Comparison of ENCODE assay signal across 8 cellular contexts in the genomic region with DNA sequence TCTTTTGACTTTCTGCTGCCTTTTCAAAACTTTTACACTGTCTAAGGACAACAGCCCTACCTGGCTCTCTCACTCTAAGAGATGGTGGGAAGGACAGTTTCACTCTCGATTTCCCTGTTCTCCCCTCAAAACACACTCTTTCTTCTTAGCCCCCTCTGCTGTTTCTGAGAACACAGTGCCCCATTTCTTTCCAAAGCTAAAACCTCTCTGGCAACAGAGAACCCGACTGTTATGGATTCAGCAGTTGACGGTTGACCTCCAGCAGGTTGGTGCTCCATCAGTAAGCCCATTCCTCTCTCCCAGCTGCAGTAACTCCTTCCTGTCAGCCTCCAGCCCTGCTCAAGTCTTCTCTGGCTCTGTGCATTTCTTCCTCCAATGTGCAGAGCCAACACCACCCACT.
DNase-seq lines count a peak whose midpoint lies in the region; ATAC-seq, FAIRE-seq and TF ChIP-seq lines count a peak whose summit lies in the region.

No MANE protein-coding gene starts in this region.

- no peak overlapping the region for H3K4ac ChIP-seq in H1 (replicated peaks; ENCODE audit: insufficient read length, low read depth, low read length)

- no peak overlapping the region for H3K18ac ChIP-seq in H1 (ENCODE audit: extremely low read depth, low read length)

- H2AK5ac ChIP-seq in H1 (ENCODE audit: low read depth, low read length): no peak overlapping the region

- no peak overlapping the region for H3K9ac ChIP-seq in H1 (replicated peaks in 1 of 4; ENCODE audit: extremely low read depth in 1 of 4, low read depth in 3 of 4, low read length in 3 of 4)

- CTCF ChIA-PET in H1 (lab: Charles Lee; ENCODE audit: partially characterized antibody): interaction anchor here (0.6 to 21.6 kb wide), 22 partner anchors 9 to 386 kb away, joined by 3 to 807 read pairs (median 6); a partner anchor contains a TSS

- H3K4me3 ChIP-seq in H1 (ENCODE audit: extremely low read depth in 1 of 4, insufficient read depth in 2 of 4, low read depth in 3 of 4, low read length in 4 of 4): no peak overlapping the region

- H3K4me2 ChIP-seq in H1 (ENCODE audit: insufficient read depth in 1 of 2, low read depth in 2 of 2, low read length in 2 of 2): no peak overlapping the region

- no peak overlapping the region for H4K8ac ChIP-seq in H1 (ENCODE audit: extremely low read depth, insufficient read depth, low read length)

- H3K36me3 Mint-ChIP-seq in mesothelial cell of epicardium (no peaks in the 10 kb centered on the region), glutamatergic neuron (ENCODE audit: unreplicated experiment) (no peaks in the 10 kb centered on the region)

- 38% methylated on average over 3 of the region's 3 CpGs; no CpG with 5 or more reads in 1 of the 2 experiments for WGBS in H1 (ENCODE audit: extremely low coverage in 1 of 2, insufficient coverage in 1 of 2, insufficient read length in 1 of 2, insufficient replicate concordance in 2 of 2, low coverage in 1 of 2, low lambda C conversion rate in 2 of 2, missing lambda C conversion rate in 1 of 2), 2 experiments

- H2BK120ac ChIP-seq in H1 (replicated peaks; ENCODE audit: low read depth, low read length): no peak overlapping the region

- H3K23me2 ChIP-seq in H1 (ENCODE audit: low read depth, low read length): no peaks in the 10 kb centered on the region

- H4K91ac ChIP-seq in H1 (replicated peaks; ENCODE audit: insufficient read length, low read length): no peak overlapping the region

- H3K27ac Mint-ChIP-seq in mesothelial cell of epicardium (peak overlapping the region; percentile 57), glutamatergic neuron (ENCODE audit: unreplicated experiment) (no peak overlapping the region)

- TF ChIP-seq CTCF in H1 (IDR thresholded peaks at IDR 0.05; ENCODE audit: control extremely low read depth in 1 of 3, insufficient read depth in 1 of 3, low read depth in 1 of 3, low read length in 3 of 3) (peak in 2 of 3 experiments; percentile 59 to 61; a peak in 3 of 4 replicates), mesothelial cell of epicardium (IDR thresholded peaks at IDR 0.05; ENCODE audit: unreplicated experiment) (peak; percentile 15), glutamatergic neuron (IDR thresholded peaks at IDR 0.05; ENCODE audit: partially characterized antibody, unreplicated experiment) (no peak)

- TF ChIP-seq POLR2A in H1 (IDR thresholded peaks at IDR 0.05; ENCODE audit: control extremely low read depth in 1 of 2, low read depth in 2 of 2, low read length in 2 of 2): no peak

- ATAC-seq in HG03469 (IDR thresholded peaks at IDR 0.05; ENCODE audit: unreplicated experiment): no peak

- H3K4me1 Mint-ChIP-seq in mesothelial cell of epicardium: peaks cover 71% of the 10 kb centered on the region
- H3K4me1 Mint-ChIP-seq in glutamatergic neuron (ENCODE audit: low read depth, unreplicated experiment): no peaks in the 10 kb centered on the region

- FAIRE-seq in H1 (lab: Jason Lieb, UNC): no peak

- no peak overlapping the region for H2BK5ac ChIP-seq in H1 (ENCODE audit: low read depth, low read length)

- no peak overlapping the region for H2BK15ac ChIP-seq in H1 (ENCODE audit: low read length)

- no peaks in the 10 kb centered on the region for H3K9me3 ChIP-seq in H1 (ENCODE audit: insufficient read depth in 2 of 2, low read depth in 1 of 2, low read length in 1 of 2)

- no peak overlapping the region for H3K23ac ChIP-seq in H1 (ENCODE audit: insufficient read length)

- in situ Hi-C loops in Caki2 (cut with HindIII; ENCODE audit: low pct_unique_long_range_greater_than_20kb, low sequenced_read_pairs): loop anchor here (10.0 kb wide), 1 partner anchor 85 kb away; no protein-coding TSS in a partner anchor

- TF ChIP-seq RAD21 in H1 (IDR thresholded peaks at IDR 0.05 in 1 of 2, conservative IDR thresholded peaks at IDR 0.05 in 1 of 2; ENCODE audit: low read depth in 2 of 2, low read length in 2 of 2): peak; percentile 57 to 75

- H2BK20ac ChIP-seq in H1 (ENCODE audit: low read length): peak overlapping the region; percentile 83

- H4K20me1 ChIP-seq in H1 (replicated peaks in 1 of 2; ENCODE audit: control insufficient read depth in 1 of 2, insufficient read depth in 2 of 2, low read length in 2 of 2): no peaks in the 10 kb centered on the region

- H3K27me3 ChIP-seq in H1 (replicated peaks in 1 of 4; ENCODE audit: control insufficient read depth in 3 of 4, extremely low read depth in 1 of 4, insufficient read depth in 3 of 4, low read length in 3 of 4): no peaks in the 10 kb centered on the region; a peak in 1 of 7 replicates

- H3K79me2 ChIP-seq in H1 (ENCODE audit: control insufficient read depth in 1 of 2, insufficient read depth in 2 of 2, low read length in 2 of 2): no peaks in the 10 kb centered on the region

- H3K4me3 Mint-ChIP-seq in mesothelial cell of epicardium (no peak overlapping the region), glutamatergic neuron (ENCODE audit: unreplicated experiment) (no peak overlapping the region)

- POLR2A ChIA-PET in H1 (lab: Charles Lee; ENCODE audit: partially characterized antibody): interaction anchor here (0.6 kb wide), 1 partner anchor 444 kb away, joined by 3 read pairs; no protein-coding TSS in a partner anchor

- DNase-seq in Caki2 (ENCODE audit: low read depth) (peak; percentile 64), M059J (ENCODE audit: low read depth) (peak; percentile 86), H1 (ENCODE audit: low read depth in 1 of 2, low spot score in 2 of 2) (no peak), mesothelial cell of epicardium (ENCODE audit: low spot score in 2 of 2, unreplicated experiment in 2 of 2) (no peak), globus pallidus (ENCODE audit: low spot score) (no peak), DMS79 (lab: John Stamatoyannopoulos, UW) (no peak), glutamatergic neuron (no peak)

- no peaks in the 10 kb centered on the region for H3K79me1 ChIP-seq in H1 (ENCODE audit: low read depth, low read length)

- no peak overlapping the region for H4K5ac ChIP-seq in H1 (ENCODE audit: insufficient read length, low read depth, low read length)

- H3K4me1 ChIP-seq in H1 (replicated peaks in 1 of 4; ENCODE audit: control insufficient read depth in 3 of 4, insufficient read depth in 4 of 4, low read length in 3 of 4): peaks cover 6 to 10% (median 8%) of the 10 kb centered on the region in 4 experiments; a peak in 6 of 7 replicates

- no peaks in the 10 kb centered on the region for H3K36me3 ChIP-seq in H1 (ENCODE audit: control insufficient read depth in 2 of 4, insufficient read depth in 4 of 4, low read length in 3 of 4)

- no peaks in the 10 kb centered on the region for H3K9me3 Mint-ChIP-seq in mesothelial cell of epicardium
- H3K9me3 Mint-ChIP-seq in glutamatergic neuron (ENCODE audit: unreplicated experiment): peaks cover 1% of the 10 kb centered on the region

- H3K14ac ChIP-seq in H1 (ENCODE audit: insufficient read length): no peak overlapping the region

- no peak for TF ChIP-seq EP300 in H1 (IDR thresholded peaks at IDR 0.05; ENCODE audit: borderline replicate concordance in 1 of 2, low read depth in 2 of 2, low read length in 2 of 2)

- H2BK12ac ChIP-seq in H1 (ENCODE audit: low read depth, low read length): peak overlapping the region; percentile 51; the same call in 1 of the 2 replicates

- peak overlapping the region; percentile 48; the same call in 1 of the 2 replicates for H2AFZ ChIP-seq in H1 (ENCODE audit: low read length)

- H3K27me3 Mint-ChIP-seq in mesothelial cell of epicardium (ENCODE audit: low read depth) (no peaks in the 10 kb centered on the region), glutamatergic neuron (ENCODE audit: unreplicated experiment) (no peaks in the 10 kb centered on the region)

- no peak overlapping the region for H3K27ac ChIP-seq in H1 (ENCODE audit: low read depth, low read length)

- no peak overlapping the region for H3K56ac ChIP-seq in H1 (replicated peaks; ENCODE audit: insufficient read length, low read depth, low read length)

TF ChIP-seq in H1, 55 proteins besides CTCF, POLR2A, EP300 and RAD21:
- TF ChIP-seq CBX8 (IDR thresholded peaks at IDR 0.05; ENCODE audit: borderline replicate concordance, low read depth, low read length) (no peak), SP1 (IDR thresholded peaks at IDR 0.05; ENCODE audit: low read depth, low read length) (no peak), EGR1 (IDR thresholded peaks at IDR 0.05; ENCODE audit: borderline replicate concordance, low read depth, low read length) (0 out of 2 replicates have a peak, but pooled peaks have one; percentile 17), ASH2L (IDR thresholded peaks at IDR 0.05; ENCODE audit: low read length) (no peak), KDM4A (IDR thresholded peaks at IDR 0.05; ENCODE audit: low read depth, low read length, severe bottlenecking) (no peak), BACH1 (IDR thresholded peaks at IDR 0.05; ENCODE audit: low read length) (no peak), TBP (IDR thresholded peaks at IDR 0.05; ENCODE audit: low read depth, low read length) (no peak)
TF ChIP-seq in H1: peak in this region for 1.

Comparison
In these comparisons a context has a peak if more than half of its experiments do, and no peak if none do; other contexts are left out.
1. DNase-seq: peak in Caki2 (single experiment) and M059J (single experiment); none in H1 (0 of 2), mesothelial cell of epicardium (0 of 2), globus pallidus (single experiment), DMS79 (single experiment) and glutamatergic neuron (single experiment).